Comparison of ENCODE assay signal across 28 cellular contexts in the genomic region with DNA sequence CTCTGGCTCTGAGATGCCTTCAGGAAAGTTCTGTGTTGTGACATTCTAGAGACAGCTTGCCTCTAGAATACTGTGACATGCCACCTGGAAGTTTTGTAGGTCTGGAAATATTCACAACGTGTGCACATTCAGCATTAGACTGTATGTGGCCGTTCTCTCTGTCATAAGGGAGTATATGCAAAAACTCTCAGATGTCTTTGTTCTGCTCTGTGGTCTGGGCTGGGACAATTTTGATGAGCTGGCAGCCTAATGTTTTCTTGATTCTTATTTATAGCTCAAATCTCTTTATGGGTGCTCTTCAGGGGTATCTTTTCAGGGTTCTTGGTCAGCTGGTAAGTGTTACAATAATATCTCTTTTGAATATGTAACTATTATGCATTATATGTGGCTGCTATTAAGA.
"Had no signal": no experiment of that assay in that cellular context is flagged by ENCODE, and none has a peak within 500 bp of the region (broad histone marks: within the 10 kb centered on the region; RNA-seq: fewer than 3 reads in every experiment).

No MANE protein-coding gene starts in this region.

- H3K4me3 ChIP-seq: neural progenitor cell, ovary, psoas muscle, skin epidermis, smooth muscle cell, spleen, suprapubic skin, testis, tibial artery, transverse colon, upper lobe of right lung, uterus had no signal

- H3K36me3 ChIP-seq: neural progenitor cell, ovary, spleen, suprapubic skin, tibial artery, transverse colon, upper lobe of right lung, uterus had no signal

- H3K9me3 ChIP-seq: ovary, psoas muscle, suprapubic skin, testis, tibial artery, transverse colon, upper lobe of right lung, uterus had no signal

- H3K9ac ChIP-seq: neural progenitor cell, parathyroid adenoma had no signal

- H3K27ac ChIP-seq: neural progenitor cell, ovary, parathyroid adenoma, psoas muscle, skin epidermis, spleen, suprapubic skin, testis, tibial artery, transverse colon, upper lobe of right lung, uterus had no signal

- ATAC-seq: natural killer cell; psoas muscle; right cardiac atrium; sciatic nerve; stimulated activated memory B cell treated with anti-CD40 and anti-IgM and Interleukin-4, amounts not matched to agents 10 μg/mL and 1 μg/mL and 100 μg/mL, for 72 hours; stimulated activated naive CD8-positive, alpha-beta T cell treated with anti-CD3 and anti-CD28 coated beads, Interleukin-15, amount 100 ng/mL, for 72 hours; stimulated activated naive CD8-positive, alpha-beta T cell treated with anti-CD3 and anti-CD28 coated beads, Interleukin-15, Interleukin-2, amounts not matched to agents 100 U/mL and 50 U/mL, for 24 hours; upper lobe of right lung had no signal

- H3K79me2 ChIP-seq: parathyroid adenoma had no signal

- H2AFZ ChIP-seq: neural progenitor cell, parathyroid adenoma had no signal

- H3K27me3 ChIP-seq: neural progenitor cell, ovary, spleen, suprapubic skin, testis, tibial artery, transverse colon, upper lobe of right lung, uterus had no signal

- DNase-seq: natural killer cell; occipital lobe; ovary; posterior cingulate gyrus; psoas muscle; right cardiac atrium; spleen; stimulated activated CD4-positive, alpha-beta T cell treated with anti-CD3 and anti-CD28 coated beads, Interleukin-12 subunit alpha, Interleukin-12 subunit beta, amount 100 ng/mL, for 4 hours; stimulated activated CD4-positive, alpha-beta T cell treated with anti-CD3 and anti-CD28 coated beads, Interleukin-1b, Interleukin-23, amount 100 ng/mL, for 48 hours; stimulated activated CD4-positive, alpha-beta T cell treated with anti-CD3 and anti-CD28 coated beads, Interleukin-4, amount 100 ng/mL, for 1 hour; stimulated activated CD4-positive, alpha-beta T cell treated with anti-CD3 and anti-CD28 coated beads, Interleukin-4, amount 100 ng/mL, for 4 hours; stimulated activated CD8-positive, alpha-beta memory T cell treated with anti-CD3 and anti-CD28 coated beads, Interleukin-4, amount 100 ng/mL, for 48 hours; stimulated activated naive CD4-positive, alpha-beta T cell; stimulated activated naive CD8-positive, alpha-beta T cell treated with anti-CD3 and anti-CD28 coated beads, Interleukin-15, amount 100 ng/mL, for 72 hours; stimulated activated naive CD8-positive, alpha-beta T cell treated with anti-CD3 and anti-CD28 coated beads, Interleukin-15, Interleukin-2, amounts not matched to agents 100 U/mL and 50 U/mL, for 24 hours; substantia nigra; testis; tibial artery; transverse colon; upper lobe of right lung; uterus had no signal

- H3K4me2 ChIP-seq: neural progenitor cell, smooth muscle cell had no signal

- H3K4me1 ChIP-seq: neural progenitor cell, parathyroid adenoma, psoas muscle, spleen, suprapubic skin, testis, tibial artery, transverse colon, upper lobe of right lung, uterus had no signal
